In genomic region chr15:59399465-59400102, GRCh38 we compare ENCODE assay signal across 11 cellular contexts. TPM values are rescaled to one million over a fixed set of nuclear protein-coding genes. Genes with fewer than 3 reads are reported as not detected.
A peak's percentile ranks its signal among the peaks of the same experiment; 100 is the strongest.
DNase-seq lines count a peak whose midpoint lies in the region; ATAC-seq and TF ChIP-seq lines count a peak whose summit lies in the region.
"Had no signal": no experiment of that assay in that cellular context is flagged by ENCODE, and none has a peak within 500 bp of the region (broad histone marks: within the 10 kb centered on the region; RNA-seq: fewer than 3 reads in every experiment).

No MANE protein-coding gene starts in this region.

- intact Hi-C loops in OCI-LY7 (cut with micrococcal nuclease; ENCODE audit: unreplicated experiment) (loop anchor here (2.0 to 5.0 kb wide), 3 partner anchors 23 to 422 kb away; no protein-coding TSS in a partner anchor), upper lobe of right lung (cut with DNase I) (no loop called here), prostate gland (cut with DNase I) (no loop called here)

- TF ChIP-seq CTCF in OCI-LY7 (conservative IDR thresholded peaks at IDR 0.05; ENCODE audit: low read length) (peak; percentile 44; the same call in 1 of the 2 replicates), upper lobe of right lung (IDR thresholded peaks at IDR 0.05) (no peak), prostate gland (IDR thresholded peaks at IDR 0.05) (no peak)

- no peak for TF ChIP-seq POLR2A in prostate gland (IDR thresholded peaks at IDR 0.05)

- no TSS peak for BruUV-seq in OCI-LY7 (replicated peaks; lab: Mats Ljungman, UMichigan)

- no peak for DNase-seq in stimulated activated naive CD8-positive, alpha-beta T cell treated with anti-CD3 and anti-CD28 coated beads, Interleukin-15, Interleukin-2, amounts not matched to agents 100 U/mL and 50 U/mL, for 24 hours
- DNase-seq in OCI-LY7 (ENCODE audit: low spot score) = peak; percentile 90
- DNase-seq in upper lobe of right lung = no peak
- no peak for DNase-seq in islet precursor cell
- no peak for DNase-seq in cerebellar nuclear complex (lab: John Stamatoyannopoulos, UW)
- DNase-seq in prostate gland (ENCODE audit: low spot score) = no peak
- DNase-seq: IMR-90, right lobe of liver had no signal

- no peaks in the 10 kb centered on the region for H4K20me1 ChIP-seq in OCI-LY7 (ENCODE audit: insufficient read depth, low read length)

- H3K79me2 ChIP-seq in OCI-LY7 (ENCODE audit: insufficient read depth, low read depth, low read length) = no peaks in the 10 kb centered on the region

- H3K36me3 Mint-ChIP-seq in stimulated activated naive CD8-positive, alpha-beta T cell treated with anti-CD3 and anti-CD28 coated beads, Interleukin-15, Interleukin-2, amounts not matched to agents 100 ng/mL and 50 ng/mL, for 24 hours (ENCODE audit: low read depth) = no peaks in the 10 kb centered on the region

- CTCF ChIA-PET in OCI-LY7 (lab: Charles Lee; ENCODE audit: unreplicated experiment) = interaction anchor here (0.9 kb wide), 2 partner anchors 9 to 11 kb away, joined by 4 to 6 read pairs; no protein-coding TSS in a partner anchor

- H3K4me1 ChIP-seq in OCI-LY7 (ENCODE audit: insufficient read depth, low read length, poor library complexity, severe bottlenecking) (peaks cover 98% of the 10 kb centered on the region), upper lobe of right lung (peaks cover 10% of the 10 kb centered on the region), prostate gland (replicated peaks) (no peaks in the 10 kb centered on the region)

- H3K9me2 ChIP-seq in OCI-LY7 (ENCODE audit: insufficient read depth, low read length) = no peaks in the 10 kb centered on the region

- peak overlapping the region; percentile 81 for H3K27ac ChIP-seq in OCI-LY7 (ENCODE audit: low read depth, low read length, poor library complexity, severe bottlenecking)
- no peak overlapping the region for H3K27ac ChIP-seq in upper lobe of right lung
- no peak overlapping the region for H3K27ac ChIP-seq in prostate gland
- H3K27ac ChIP-seq: right lobe of liver had no signal

- H3K36me3 ChIP-seq in OCI-LY7 (ENCODE audit: insufficient read depth, low read length) (no peaks in the 10 kb centered on the region), upper lobe of right lung (no peaks in the 10 kb centered on the region), prostate gland (no peaks in the 10 kb centered on the region)
- H3K36me3 ChIP-seq: right lobe of liver had no signal

- no peaks in the 10 kb centered on the region for H3K27me3 ChIP-seq in upper lobe of right lung
- no peaks in the 10 kb centered on the region for H3K27me3 ChIP-seq in prostate gland (replicated peaks; ENCODE audit: insufficient read depth)
- H3K27me3 ChIP-seq: right lobe of liver had no signal

- H2AFZ ChIP-seq in OCI-LY7 (ENCODE audit: low read length) = peak overlapping the region; percentile 58; the same call in 1 of the 2 replicates

- H3K27me3 Mint-ChIP-seq in stimulated activated naive CD8-positive, alpha-beta T cell treated with anti-CD3 and anti-CD28 coated beads, Interleukin-15, Interleukin-2, amounts not matched to agents 100 ng/mL and 50 ng/mL, for 24 hours = peaks cover 32% of the 10 kb centered on the region

- 64% methylated on average over 7 of the region's 7 CpGs for WGBS in prostate gland

- POLR2A ChIA-PET in OCI-LY7 (lab: Charles Lee) = interaction anchor here (1.1 to 9.8 kb wide), 4 partner anchors 12 to 21 kb away, joined by 3 to 103 read pairs (median 14); no protein-coding TSS in a partner anchor

- H3K4me3 ChIP-seq in OCI-LY7 (ENCODE audit: low read depth, low read length, poor library complexity, severe bottlenecking) (peak overlapping the region; percentile 54), upper lobe of right lung (no peak overlapping the region), prostate gland (no peak overlapping the region)
- H3K4me3 ChIP-seq: right lobe of liver had no signal

- H3K27ac Mint-ChIP-seq in stimulated activated naive CD8-positive, alpha-beta T cell treated with anti-CD3 and anti-CD28 coated beads, Interleukin-15, Interleukin-2, amounts not matched to agents 100 ng/mL and 50 ng/mL, for 24 hours = no peak overlapping the region
- H3K27ac Mint-ChIP-seq: T-helper 2 cell treated with Interferon-gamma antibody and Interleukin-4, amounts not matched to agents 5 μg/mL and 100 μg/mL, for 36 hours had no signal

- peak overlapping the region; percentile 86 for H3K4me2 ChIP-seq in OCI-LY7 (ENCODE audit: low read length)

- no peak for ATAC-seq in stimulated activated naive CD8-positive, alpha-beta T cell treated with anti-CD3 and anti-CD28 coated beads, Interleukin-15, Interleukin-2, amounts not matched to agents 100 U/mL and 50 U/mL, for 24 hours
- peak; percentile 75 for ATAC-seq in HG02973 (IDR thresholded peaks at IDR 0.05; ENCODE audit: unreplicated experiment)
- peak; percentile 88 for ATAC-seq in upper lobe of right lung

- no peaks in the 10 kb centered on the region for H3K9me3 ChIP-seq in OCI-LY7 (ENCODE audit: low read length)
- H3K9me3 ChIP-seq in upper lobe of right lung = no peaks in the 10 kb centered on the region
- H3K9me3 ChIP-seq in prostate gland = no peaks in the 10 kb centered on the region
- H3K9me3 ChIP-seq: right lobe of liver had no signal

- H3K4me3 Mint-ChIP-seq in stimulated activated naive CD8-positive, alpha-beta T cell treated with anti-CD3 and anti-CD28 coated beads, Interleukin-15, Interleukin-2, amounts not matched to agents 100 ng/mL and 50 ng/mL, for 24 hours = peak overlapping the region; percentile 5
- H3K4me3 Mint-ChIP-seq: T-helper 2 cell treated with Interferon-gamma antibody and Interleukin-4, amounts not matched to agents 5 μg/mL and 100 μg/mL, for 36 hours had no signal

- H3K4me1 Mint-ChIP-seq in stimulated activated naive CD8-positive, alpha-beta T cell treated with anti-CD3 and anti-CD28 coated beads, Interleukin-15, Interleukin-2, amounts not matched to agents 100 ng/mL and 50 ng/mL, for 24 hours (ENCODE audit: low read depth) = peaks cover 44% of the 10 kb centered on the region

- no peaks in the 10 kb centered on the region for H3K9me3 Mint-ChIP-seq in stimulated activated naive CD8-positive, alpha-beta T cell treated with anti-CD3 and anti-CD28 coated beads, Interleukin-15, Interleukin-2, amounts not matched to agents 100 ng/mL and 50 ng/mL, for 24 hours
- H3K9me3 Mint-ChIP-seq: T-helper 2 cell treated with Interferon-gamma antibody and Interleukin-4, amounts not matched to agents 5 μg/mL and 100 μg/mL, for 36 hours had no signal

RNA-seq across cellular contexts. Expression of gene MYO1E, which starts 26.9 kb away (rescaled TPM):
- total RNA-seq in OCI-LY7 (2014; rRNA removed; shearing (Covaris generic)) = 0.72 and 1.5 TPM in 2 replicates
- total RNA-seq in OCI-LY7 (2022) (17.3 and 26.5 TPM in 2 replicates), upper lobe of right lung (98.4 TPM), prostate gland (10 to 100 TPM; 66.3 to 92.0 TPM)

RNA-seq across cellular contexts. Expression of gene FAM81A, which starts 38.4 kb away (rescaled TPM):
- total RNA-seq in OCI-LY7 (2014; rRNA removed; shearing (Covaris generic)) = 8.1 and 11.6 TPM in 2 replicates
- total RNA-seq in OCI-LY7 (2022) (37.4 and 40.3 TPM in 2 replicates), upper lobe of right lung (1.3 TPM), prostate gland (10 to 100 TPM in 1 of 2 donors, 1 to 10 TPM in 1; 1.8 to 10.6 TPM)
- total RNA-seq: IMR-90 had no signal
